Comparison of ENCODE assay signal across 9 cellular contexts in genomic region chrX:23908219-23909003, GRCh38. TPM values are rescaled to one million over a fixed set of nuclear protein-coding genes. Genes with fewer than 3 reads are reported as not detected.
DNase-seq lines count a peak whose midpoint lies in the region; ATAC-seq and TF ChIP-seq lines count a peak whose summit lies in the region.
"Had no signal": no experiment of that assay in that cellular context is flagged by ENCODE, and none has a peak within 500 bp of the region (broad histone marks: within the 10 kb centered on the region; RNA-seq: fewer than 3 reads in every experiment).

No MANE protein-coding gene starts in this region.

- H3K9me3 ChIP-seq in heart left ventricle (no peaks in the 10 kb centered on the region), testis (no peaks in the 10 kb centered on the region)

- DNase-seq in heart left ventricle (no peak), Right ventricle myocardium superior (no peak), immature natural killer cell (no peak), testis (no peak), NCI-H345 treated with DMSO at 0.1 percent for 48 hours (lab: John Stamatoyannopoulos, UW; ENCODE audit: unreplicated experiment) (no peak)
- peak; percentile 42 for DNase-seq in activated CD8-positive, alpha-beta T cell treated with anti-CD3 and anti-CD28 coated beads for 36 hours
- no peak for DNase-seq in stimulated activated CD4-positive, alpha-beta T cell treated with anti-CD3 and anti-CD28 coated beads, Interleukin-1b, Interleukin-23, amount 100 ng/mL, for 48 hours

- H3K4me1 ChIP-seq in heart left ventricle, result peaks cover 0 to 15% (median 2%) of the 10 kb centered on the region in 12 donors
- H3K4me1 ChIP-seq in testis, result no peaks in the 10 kb centered on the region

- H3K36me3 Mint-ChIP-seq in activated CD8-positive, alpha-beta T cell treated with anti-CD3 and anti-CD28 coated beads for 36 hours (ENCODE audit: low read depth), result no peaks in the 10 kb centered on the region
- no peaks in the 10 kb centered on the region for H3K36me3 Mint-ChIP-seq in immature natural killer cell

- H3K27me3 ChIP-seq in heart left ventricle (peaks cover 0 to 24% (median 0%) of the 10 kb centered on the region in 9 donors), testis (no peaks in the 10 kb centered on the region)

- H3K27me3 Mint-ChIP-seq in activated CD8-positive, alpha-beta T cell treated with anti-CD3 and anti-CD28 coated beads for 36 hours, result no peaks in the 10 kb centered on the region
- peaks cover 4 to 7% (median 6%) of the 10 kb centered on the region in 3 donors for H3K27me3 Mint-ChIP-seq in immature natural killer cell (ENCODE audit: low read depth in 3 of 3)

- intact Hi-C loops in heart left ventricle (cut with DNase I) (loop anchor here in 9 of 10 donors (1.0 to 10.0 kb wide), 11 partner anchors 114 to 241 kb away; partner anchors contain the start of genes EIF2S3 (in 9 of the 9), KLHL15 (in 3 of the 9), ACOT9 (in 1 of the 9) and PRDX4 (in 1 of the 9)), Right ventricle myocardium superior (cut with DNase I) (loop anchor here (5.0 to 10.0 kb wide), 4 partner anchors 146 to 239 kb away; partner anchors contain the start of genes EIF2S3 and ZFX), testis (cut with DNase I; ENCODE audit: low total_unique reads) (loop anchor here (10.0 kb wide), 1 partner anchor 124 kb away; the partner anchor contains the start of gene SAT1)
- intact Hi-C loops in activated CD8-positive, alpha-beta T cell treated with anti-CD3 and anti-CD28 coated beads for 36 hours (cut with micrococcal nuclease), result loop anchor here (1.0 to 10.0 kb wide), 3 partner anchors 45 to 146 kb away; partner anchors contain the start of genes EIF2S3 and KLHL15

- no peak for ATAC-seq in heart left ventricle
- no peak for ATAC-seq in Right ventricle myocardium superior (ENCODE audit: poor library complexity)
- no peak for ATAC-seq in activated CD8-positive, alpha-beta T cell treated with anti-CD3 and anti-CD28 coated beads for 36 hours
- ATAC-seq in HG02973 (IDR thresholded peaks at IDR 0.05; ENCODE audit: unreplicated experiment), result no peak

- H3K4me3 Mint-ChIP-seq in activated CD8-positive, alpha-beta T cell treated with anti-CD3 and anti-CD28 coated beads for 36 hours, result peak overlapping the region; percentile 78
- H3K4me3 Mint-ChIP-seq in immature natural killer cell, result peak overlapping the region; percentile 70 to 84 (median 80)

- H3K27ac Mint-ChIP-seq in activated CD8-positive, alpha-beta T cell treated with anti-CD3 and anti-CD28 coated beads for 36 hours, result peak overlapping the region; percentile 91
- peak overlapping the region; percentile 85 to 92 (median 88) for H3K27ac Mint-ChIP-seq in immature natural killer cell

- POLR2A ChIA-PET in activated CD8-positive, alpha-beta T cell treated with anti-CD3 and anti-CD28 coated beads for 36 hours (lab: Charles Lee), result interaction anchor here (0.9 to 2.1 kb wide), 8 partner anchors 77 to 226 kb away, joined by 3 to 6 read pairs (median 3); partner anchors contain the start of genes ACOT9 and SAT1

- H3K27ac ChIP-seq in heart left ventricle (peak overlapping the region; percentile 43 to 96 (median 89)), testis (peak overlapping the region; percentile 81 to 84)

- WGBS in heart left ventricle, 4 donors, result 33 to 52% (median 40%) methylated on average over 13 of the region's 13 CpGs
- WGBS in testis, 2 donors, result 15% methylated on average over 12 to 13 of the region's 13 CpGs

- peak overlapping the region in 11 of 12 donors; percentile 49 to 92 (median 68) for H3K4me3 ChIP-seq in heart left ventricle
- H3K4me3 ChIP-seq in testis, result peak overlapping the region; percentile 59 to 73

- no peaks in the 10 kb centered on the region for H3K36me3 ChIP-seq in heart left ventricle
- no peaks in the 10 kb centered on the region for H3K36me3 ChIP-seq in testis (ENCODE audit: low read depth, missing control alignments)

- CTCF ChIA-PET in activated CD8-positive, alpha-beta T cell treated with anti-CD3 and anti-CD28 coated beads for 36 hours (lab: Charles Lee), result interaction anchor here (0.7 to 5.3 kb wide), 9 partner anchors 25 to 334 kb away, joined by 3 to 42 read pairs (median 4); partner anchors contain the start of genes EIF2S3 and SAT1

- no peaks in the 10 kb centered on the region for H3K9me3 Mint-ChIP-seq in activated CD8-positive, alpha-beta T cell treated with anti-CD3 and anti-CD28 coated beads for 36 hours
- H3K9me3 Mint-ChIP-seq in immature natural killer cell, result no peaks in the 10 kb centered on the region

- no peak for TF ChIP-seq POLR2A in heart left ventricle (IDR thresholded peaks at IDR 0.05)
- no peak for TF ChIP-seq POLR2A in testis (IDR thresholded peaks at IDR 0.05)

- peaks cover 19% of the 10 kb centered on the region for H3K4me1 Mint-ChIP-seq in activated CD8-positive, alpha-beta T cell treated with anti-CD3 and anti-CD28 coated beads for 36 hours (ENCODE audit: low read depth)
- peaks cover 11 to 12% of the 10 kb centered on the region in 2 donors for H3K4me1 Mint-ChIP-seq in immature natural killer cell

- peak in 2 of 12 donors; percentile 11 to 33 for TF ChIP-seq CTCF in heart left ventricle (IDR thresholded peaks at IDR 0.05)
- TF ChIP-seq CTCF in activated CD8-positive, alpha-beta T cell treated with anti-CD3 and anti-CD28 coated beads for 36 hours (IDR thresholded peaks at IDR 0.05), result peak; percentile 47
- TF ChIP-seq CTCF in testis (IDR thresholded peaks at IDR 0.05), result peak in 1 of 3 experiments; percentile 7

RNA-seq across cellular contexts. Expression of gene CXorf58, which starts 0.6 kb away (rescaled TPM):
- total RNA-seq in heart left ventricle, result under 1 TPM in 4 of 9 donors, not detected in 5; 0.16 to 0.30 (median 0.24) TPM
- under 1 TPM; 0.10 to 0.23 TPM for polyA plus RNA-seq in heart left ventricle
- total RNA-seq in Right ventricle myocardium superior, result 0.22 TPM
- under 1 TPM in 1 of 2 experiments, not detected in 1; 0.14 TPM for total RNA-seq in activated CD8-positive, alpha-beta T cell treated with anti-CD3 and anti-CD28 coated beads for 36 hours
- not detected for polyA plus RNA-seq in immature natural killer cell
- 1 to 10 TPM; 2.6 to 6.5 TPM for total RNA-seq in testis
- 5.7 TPM for polyA plus RNA-seq in testis (ENCODE audit: insufficient read depth, low read depth, low replicate concordance)
- total RNA-seq: myocyte had no signal

RNA-seq across cellular contexts. Expression of gene APOO, which starts 0.7 kb away (rescaled TPM):
- total RNA-seq in heart left ventricle (100 to 1,000 TPM in 3 of 9 donors, 10 to 100 TPM in 6; 41.0 to 113 (median 92.2) TPM), Right ventricle myocardium superior (112 TPM), testis (10 to 100 TPM; 29.4 to 31.1 TPM)
- polyA plus RNA-seq in heart left ventricle (10 to 100 TPM; 53.1 to 95.2 TPM), immature natural killer cell (10 to 100 TPM; 18.8 to 23.6 (median 20.7) TPM), testis (ENCODE audit: insufficient read depth, low read depth, low replicate concordance) (33.8 TPM)
- 10 to 100 TPM; 34.1 to 35.7 TPM for total RNA-seq in activated CD8-positive, alpha-beta T cell treated with anti-CD3 and anti-CD28 coated beads for 36 hours
